ENCODE assay signal across 14 cellular contexts in genomic region chr22:30201970-30202369, GRCh38. TPM values are rescaled to one million over a fixed set of nuclear protein-coding genes. Genes with fewer than 3 reads are reported as not detected.
DNase-seq lines count a peak whose midpoint lies in the region; ATAC-seq and TF ChIP-seq lines count a peak whose summit lies in the region.
"Had no signal": no experiment of that assay in that cellular context is flagged by ENCODE, and none has a peak within 500 bp of the region (broad histone marks: within the 10 kb centered on the region; RNA-seq: fewer than 3 reads in every experiment).

No MANE protein-coding gene starts in this region.

- peaks cover 15% of the 10 kb centered on the region for H3K27me3 Mint-ChIP-seq in nephron (ENCODE audit: low read depth)
- H3K27me3 Mint-ChIP-seq in naive thymus-derived CD4-positive, alpha-beta T cell = no peaks in the 10 kb centered on the region

- no peaks in the 10 kb centered on the region for H3K36me3 Mint-ChIP-seq in nephron (ENCODE audit: low read depth)
- H3K36me3 Mint-ChIP-seq in naive thymus-derived CD4-positive, alpha-beta T cell = peaks cover 0 to 10% (median 0%) of the 10 kb centered on the region in 5 donors

- POLR2A ChIA-PET in naive thymus-derived CD4-positive, alpha-beta T cell (lab: Charles Lee) = no interaction called here

- H3K4me1 ChIP-seq in ACC112 (ENCODE audit: control insufficient read depth, insufficient read depth, low read length, unreplicated experiment) = peaks cover 41% of the 10 kb centered on the region
- peaks cover 1 to 3% of the 10 kb centered on the region in 2 donors for H3K4me1 ChIP-seq in naive thymus-derived CD4-positive, alpha-beta T cell (ENCODE audit: control insufficient read depth in 2 of 2, insufficient read depth in 2 of 2, low read length in 2 of 2)

- H3K9me3 Mint-ChIP-seq in nephron = no peaks in the 10 kb centered on the region
- H3K9me3 Mint-ChIP-seq in naive thymus-derived CD4-positive, alpha-beta T cell = peaks cover 0 to 7% (median 0%) of the 10 kb centered on the region in 11 donors
- H3K9me3 Mint-ChIP-seq: activated T-cell treated with anti-CD3 and anti-CD28 coated beads, Interleukin-2, amount 50 U/mL, for 4 hours had no signal

- H3K9me3 ChIP-seq in naive thymus-derived CD4-positive, alpha-beta T cell (ENCODE audit: control insufficient read depth in 2 of 3, low read length in 3 of 3) = no peaks in the 10 kb centered on the region
- H3K9me3 ChIP-seq: ascending aorta had no signal

- H3K4me3 ChIP-seq in ACC112 (ENCODE audit: low read depth, low read length) = no peak overlapping the region
- H3K4me3 ChIP-seq in naive thymus-derived CD4-positive, alpha-beta T cell (ENCODE audit: low read length) = no peak overlapping the region
- H3K4me3 ChIP-seq: ascending aorta had no signal

- peaks cover 58% of the 10 kb centered on the region for H3K4me1 Mint-ChIP-seq in nephron
- H3K4me1 Mint-ChIP-seq in naive thymus-derived CD4-positive, alpha-beta T cell = peaks cover 0 to 40% (median 11%) of the 10 kb centered on the region in 7 donors

- no peak for TF ChIP-seq CTCF in nephron (IDR thresholded peaks at IDR 0.05; ENCODE audit: unreplicated experiment in 3 of 3)

- peak overlapping the region; percentile 96 to 98 (median 97) for H3K27ac Mint-ChIP-seq in nephron
- no peak overlapping the region for H3K27ac Mint-ChIP-seq in naive thymus-derived CD4-positive, alpha-beta T cell

- H3K27me3 ChIP-seq in ACC112 (ENCODE audit: insufficient read depth, low read length) = no peaks in the 10 kb centered on the region
- no peaks in the 10 kb centered on the region for H3K27me3 ChIP-seq in naive thymus-derived CD4-positive, alpha-beta T cell (ENCODE audit: control insufficient read depth in 2 of 2, insufficient read depth in 2 of 2, low read length in 2 of 2)
- H3K27me3 ChIP-seq: ascending aorta had no signal

- intact Hi-C loops in naive thymus-derived CD4-positive, alpha-beta T cell (cut with micrococcal nuclease) = no loop called here

- H2AFZ ChIP-seq in ACC112 (ENCODE audit: low read length, unreplicated experiment) = no peak overlapping the region

- peak; percentile 74 for DNase-seq in NCI-H226
- no peak for DNase-seq in epithelial cell of prostate (ENCODE audit: low read depth, low spot score)
- DNase-seq in naive thymus-derived CD4-positive, alpha-beta T cell = no peak
- no peak for DNase-seq in NCI-H1436 (lab: John Stamatoyannopoulos, UW)
- no peak for DNase-seq in LoVo (ENCODE audit: low spot score)
- DNase-seq: activated T-cell treated with anti-CD3 and anti-CD28 coated beads, Interleukin-2, amount 50 U/mL, for 4 hours; AML-193; NCI-H510A; trophoblast cell had no signal

- CTCF ChIA-PET in naive thymus-derived CD4-positive, alpha-beta T cell (lab: Charles Lee) = interaction anchor here (0.8 kb wide), 1 partner anchor 11 kb away, joined by 5 read pairs; no protein-coding TSS in a partner anchor

- peak overlapping the region in 1 of 3 experiments; percentile 16 for H3K4me3 Mint-ChIP-seq in nephron
- H3K4me3 Mint-ChIP-seq in naive thymus-derived CD4-positive, alpha-beta T cell = no peak overlapping the region
- H3K4me3 Mint-ChIP-seq: activated T-cell treated with anti-CD3 and anti-CD28 coated beads, Interleukin-2, amount 50 U/mL, for 4 hours had no signal

- H3K36me3 ChIP-seq in ACC112 (ENCODE audit: insufficient read depth, low read length) = no peaks in the 10 kb centered on the region
- H3K36me3 ChIP-seq in naive thymus-derived CD4-positive, alpha-beta T cell (ENCODE audit: control insufficient read depth in 2 of 3, insufficient read depth in 3 of 3, low read length in 3 of 3) = no peaks in the 10 kb centered on the region
- H3K36me3 ChIP-seq: ascending aorta had no signal

- no peaks in the 10 kb centered on the region for H3K79me2 ChIP-seq in ACC112 (ENCODE audit: control insufficient read depth, insufficient read depth, low read length, unreplicated experiment)

- H3K27ac ChIP-seq in ACC112 (ENCODE audit: low read depth, low read length) (peak overlapping the region; percentile 81), epithelial cell of prostate (peak overlapping the region; percentile 81)
- H3K27ac ChIP-seq in naive thymus-derived CD4-positive, alpha-beta T cell (ENCODE audit: low read depth, low read length) = no peak overlapping the region

- no peak for ATAC-seq in naive thymus-derived CD4-positive, alpha-beta T cell
- no peak for ATAC-seq in GM21717 (IDR thresholded peaks at IDR 0.05; ENCODE audit: unreplicated experiment)
- ATAC-seq: activated CD4-positive, CD25-positive, alpha-beta regulatory T cell treated with anti-CD3 and anti-CD28 coated beads, Interleukin-2, amount 50 U/mL, for 24 hours; activated T-cell treated with anti-CD3 and anti-CD28 coated beads, Interleukin-2, amount 50 U/mL, for 4 hours had no signal

RNA-seq across cellular contexts. Expression of gene LIF, which starts 44.6 kb away (rescaled TPM):
- 100 to 1,000 TPM in 1 of 5 experiments, under 1 TPM in 2, not detected in 2; 0.64 to 260 (median 0.98) TPM for total RNA-seq in naive thymus-derived CD4-positive, alpha-beta T cell
- polyA plus RNA-seq in naive thymus-derived CD4-positive, alpha-beta T cell = not detected
- total RNA-seq: ascending aorta had no signal

Comparison
In these comparisons a context has a peak if more than half of its experiments do, and no peak if none do; other contexts are left out.
1. H3K27ac Mint-ChIP-seq: peak in nephron (3 of 3); none in naive thymus-derived CD4-positive, alpha-beta T cell (0 of 9).